ENCODE assay signal across 14 cellular contexts in genomic region chr2:235724964-235725603, GRCh38.
A peak's percentile ranks its signal among the peaks of the same experiment; 100 is the strongest.
DNase-seq lines count a peak whose midpoint lies in the region; ATAC-seq and TF ChIP-seq lines count a peak whose summit lies in the region.
"Had no signal": no experiment of that assay in that cellular context is flagged by ENCODE, and none has a peak within 500 bp of the region (broad histone marks: within the 10 kb centered on the region; RNA-seq: fewer than 3 reads in every experiment).

No MANE protein-coding gene starts in this region.

- no peaks in the 10 kb centered on the region for H3K79me2 ChIP-seq in SK-N-SH (ENCODE audit: insufficient read depth)

- TF ChIP-seq RAD21 in SK-N-SH (IDR thresholded peaks at IDR 0.05; ENCODE audit: low read length), result no peak

- H3K4me2 ChIP-seq in SK-N-SH, result no peak overlapping the region

- H3K36me3 ChIP-seq in spleen (no peaks in the 10 kb centered on the region), SK-N-SH (replicated peaks in 1 of 2; ENCODE audit: control insufficient read depth in 1 of 2, insufficient read depth in 2 of 2, low read length in 1 of 2) (no peaks in the 10 kb centered on the region)

- POLR2A ChIA-PET in SK-N-SH (lab: Yijun Ruan, JAX), result no interaction called here

- no peak overlapping the region for H2AFZ ChIP-seq in SK-N-SH (ENCODE audit: low read depth)

- H3K9me2 ChIP-seq in SK-N-SH, result no peaks in the 10 kb centered on the region

- intact Hi-C loops in left colon (cut with DNase I, micrococcal nuclease) (no loop called here), spleen (cut with DNase I; ENCODE audit: low total_unique reads) (no loop called here)

- no peak overlapping the region for H3K9ac ChIP-seq in SK-N-SH

- no peak for TF ChIP-seq POLR2A in spleen (IDR thresholded peaks at IDR 0.05)

- WGBS in spleen, 5 donors, result 79 to 83% (median 81%) methylated on average over 13 of the region's 13 CpGs
- WGBS in SK-N-SH (ENCODE audit: low lambda C conversion rate), result 92% methylated on average over 12 of the region's 13 CpGs

- in situ Hi-C loops in KBM-7 (cut with MboI; ENCODE audit: low pct_unique_long_range_greater_than_20kb, low sequenced_read_pairs), result loop anchor here (25.0 kb wide), 2 partner anchors 113 to 588 kb away; no protein-coding TSS in a partner anchor

- DNase-seq in LNCaP clone FGC (ENCODE audit: low read depth), result peak; percentile 59
- peak; percentile 79 for DNase-seq in coronary artery (ENCODE audit: low spot score)
- peak in 1 of 2 donors; percentile 66 for DNase-seq in left colon
- peak; percentile 36 for DNase-seq in spleen
- no peak for DNase-seq in SK-N-SH
- no peak for DNase-seq in KBM-7
- DNase-seq in GDM1 (lab: John Stamatoyannopoulos, UW), result no peak
- DNase-seq: activated CD4-positive, alpha-beta T cell treated with anti-CD3 and anti-CD28 coated beads, Interleukin-2, amount 10 ng/mL, durations not matched to agents 7 days and 5 days; activated effector memory CD4-positive, alpha-beta T cell treated with anti-CD3 and anti-CD28 coated beads, Interleukin-2, amount 50 U/mL, for 16 hours; CD4-positive, alpha-beta memory T cell; mesendoderm; NCI-H1048 had no signal

- no peaks in the 10 kb centered on the region for H3K27me3 ChIP-seq in spleen (replicated peaks in 1 of 7)
- no peaks in the 10 kb centered on the region for H3K27me3 ChIP-seq in SK-N-SH (ENCODE audit: insufficient read depth)

- H3K4me1 ChIP-seq in spleen (no peaks in the 10 kb centered on the region), SK-N-SH (ENCODE audit: control insufficient read depth in 1 of 2, insufficient read depth in 2 of 2, low read depth in 1 of 2, low read length in 1 of 2) (peaks cover 0 to 47% of the 10 kb centered on the region in 2 experiments; a peak in 2 of 4 replicates)

- H3F3A ChIP-seq in SK-N-SH (replicated peaks; ENCODE audit: insufficient read depth), result no peaks in the 10 kb centered on the region

- H3K9me3 ChIP-seq in spleen (no peaks in the 10 kb centered on the region), SK-N-SH (no peaks in the 10 kb centered on the region)

- peak; percentile 41 for ATAC-seq in left colon
- no peak for ATAC-seq in HG02588 (IDR thresholded peaks at IDR 0.05; ENCODE audit: unreplicated experiment)

- H3K4me3 ChIP-seq in LNCaP clone FGC (ENCODE audit: low read depth, low read length), result no peak overlapping the region
- H3K4me3 ChIP-seq in coronary artery, result peak overlapping the region; percentile 4
- no peak overlapping the region for H3K4me3 ChIP-seq in spleen
- no peak overlapping the region for H3K4me3 ChIP-seq in SK-N-SH (ENCODE audit: low read depth in 2 of 2, low read length in 1 of 2)
- H3K4me3 ChIP-seq: skin epidermis had no signal

- TF ChIP-seq EP300 in SK-N-SH (IDR thresholded peaks at IDR 0.05; ENCODE audit: borderline replicate concordance in 1 of 2, low read depth in 1 of 2, low read length in 1 of 2), result no peak

- CTCF ChIA-PET in SK-N-SH (lab: Yijun Ruan, JAX), result interaction anchor here (1.3 to 2.1 kb wide), 2 partner anchors 21 to 130 kb away, joined by 4 to 12 read pairs; no protein-coding TSS in a partner anchor

- no peaks in the 10 kb centered on the region for H4K20me1 ChIP-seq in SK-N-SH (ENCODE audit: insufficient read depth)

- TF ChIP-seq CTCF in LNCaP clone FGC (IDR thresholded peaks at IDR 0.05; ENCODE audit: control insufficient read depth, extremely low read depth, insufficient read depth) (no peak), coronary artery (IDR thresholded peaks at IDR 0.05) (no peak), spleen (IDR thresholded peaks at IDR 0.05 in 8 of 11, conservative IDR thresholded peaks at IDR 0.05 in 3 of 11) (no peak), SK-N-SH (IDR thresholded peaks at IDR 0.05) (no peak)

- H3K27ac ChIP-seq in coronary artery, result peak overlapping the region; percentile 21 to 74
- H3K27ac ChIP-seq in spleen, result no peak overlapping the region
- no peak overlapping the region for H3K27ac ChIP-seq in SK-N-SH (ENCODE audit: low read depth in 2 of 2, low read length in 1 of 2)

TF ChIP-seq in SK-N-SH, 30 proteins besides CTCF, POLR2A, EP300 and RAD21:
- TF ChIP-seq SMC3 (IDR thresholded peaks at IDR 0.05; ENCODE audit: low read depth, low read length) (no peak), FOXM1 (IDR thresholded peaks at IDR 0.05; ENCODE audit: low read depth) (no peak), NFIC (IDR thresholded peaks at IDR 0.05; ENCODE audit: borderline replicate concordance) (no peak), IRF3 (IDR thresholded peaks at IDR 0.05; ENCODE audit: low read depth, low read length) (no peak), USF1 (IDR thresholded peaks at IDR 0.05; ENCODE audit: borderline replicate concordance, low read depth) (no peak), GATA2 (CRISPR knock-in tag; IDR thresholded peaks at IDR 0.05) (no peak)

Comparison
In these comparisons a context has a peak if more than half of its experiments do, and no peak if none do; other contexts are left out.
1. DNase-seq: peak in LNCaP clone FGC (single experiment), coronary artery (single experiment) and spleen (single experiment); none in SK-N-SH (single experiment), KBM-7 (single experiment) and GDM1 (single experiment).
2. H3K27ac ChIP-seq: peak in coronary artery (2 of 2); none in spleen (0 of 8) and SK-N-SH (0 of 2).